In genomic region chr12:47268501-47269459, GRCh38 we compare ENCODE assay signal across 11 cellular contexts.
DNase-seq lines count a peak whose midpoint lies in the region; ATAC-seq, FAIRE-seq and TF ChIP-seq lines count a peak whose summit lies in the region.
"Had no signal": no experiment of that assay in that cellular context is flagged by ENCODE, and none has a peak within 500 bp of the region (broad histone marks: within the 10 kb centered on the region; RNA-seq: fewer than 3 reads in every experiment).

No MANE protein-coding gene starts in this region.

- no peaks in the 10 kb centered on the region for H3K4me1 ChIP-seq in kidney (ENCODE audit: control insufficient read depth in 1 of 2, insufficient read depth in 1 of 2, low read depth in 1 of 2, low read length in 2 of 2)
- H3K4me1 ChIP-seq: left ventricle myocardium inferior had no signal

- H3K36me3 ChIP-seq in bronchial epithelial cell (ENCODE audit: control insufficient read depth, insufficient read depth, low read length), result no peaks in the 10 kb centered on the region
- H3K36me3 ChIP-seq in kidney (ENCODE audit: control insufficient read depth in 1 of 2, insufficient read depth in 2 of 2, low read length in 2 of 2), result no peaks in the 10 kb centered on the region
- H3K36me3 ChIP-seq: left ventricle myocardium inferior had no signal

- no peaks in the 10 kb centered on the region for H3K9me3 ChIP-seq in kidney (ENCODE audit: control insufficient read depth in 1 of 2, low read length in 2 of 2)
- H3K9me3 ChIP-seq: left ventricle myocardium inferior had no signal

- intact Hi-C loops in kidney (cut with DNase I), result no loop called here

- no peak for FAIRE-seq in bronchial epithelial cell (lab: Jason Lieb, UNC)
- FAIRE-seq in kidney (lab: Jason Lieb, UNC), result no peak

- no peak overlapping the region for H3K4me3 ChIP-seq in bronchial epithelial cell (ENCODE audit: low read depth, low read length)
- no peak overlapping the region for H3K4me3 ChIP-seq in kidney (ENCODE audit: low read length in 2 of 2)
- H3K4me3 ChIP-seq: left ventricle myocardium inferior had no signal

- H3K27ac ChIP-seq in kidney (ENCODE audit: low read depth in 2 of 2, low read length in 2 of 2), result no peak overlapping the region
- H3K27ac ChIP-seq: left ventricle myocardium inferior, VCaP had no signal

- DNase-seq in GM13977 (ENCODE audit: low spot score), result peak; percentile 23
- DNase-seq in bronchial epithelial cell (ENCODE audit: low read depth), result peak; percentile 71
- no peak for DNase-seq in kidney
- no peak for DNase-seq in NCI-H1436 treated with DMSO at 0.1 percent for 48 hours (lab: John Stamatoyannopoulos, UW)
- DNase-seq in SIG-M5 (lab: John Stamatoyannopoulos, UW), result no peak
- no peak for DNase-seq in OCI-M1 (lab: John Stamatoyannopoulos, UW)
- DNase-seq: cerebellar nuclear complex, left ventricle myocardium inferior had no signal

- ATAC-seq in GM21390 (IDR thresholded peaks at IDR 0.05; ENCODE audit: unreplicated experiment) (peak; percentile 78), HG03354 (IDR thresholded peaks at IDR 0.05; ENCODE audit: poor library complexity, severe bottlenecking, unreplicated experiment) (peak; percentile 89)

- in situ Hi-C loops in GM13977 (cut with MboI; ENCODE audit: low pct_unique_long_range_greater_than_20kb, low sequenced_read_pairs, unreplicated experiment), result no loop called here

- TF ChIP-seq CTCF in GM13977 (IDR thresholded peaks at IDR 0.05; ENCODE audit: extremely low read depth, insufficient read depth, missing control alignments) (no peak), bronchial epithelial cell (IDR thresholded peaks at IDR 0.05; ENCODE audit: insufficient read depth, low read length, severe bottlenecking) (no peak), kidney (IDR thresholded peaks at IDR 0.05; ENCODE audit: borderline replicate concordance, extremely low read depth, insufficient read depth) (no peak)

- H3K27me3 ChIP-seq in bronchial epithelial cell (ENCODE audit: control insufficient read depth, insufficient read depth, low read length), result no peaks in the 10 kb centered on the region

- H3K9ac ChIP-seq in kidney (ENCODE audit: low read length in 2 of 2), result no peak overlapping the region

Comparison
In these comparisons a context has a peak if more than half of its experiments do, and no peak if none do; other contexts are left out.
1. DNase-seq: peak in GM13977 (single experiment) and bronchial epithelial cell (single experiment); none in kidney (single experiment), NCI-H1436 treated with DMSO at 0.1 percent for 48 hours (single experiment), SIG-M5 (single experiment) and OCI-M1 (single experiment).